ENCODE assay signal across 25 cellular contexts in genomic region chr9:27188426-27188825, GRCh38.
"Had no signal": no experiment of that assay in that cellular context is flagged by ENCODE, and none has a peak within 500 bp of the region (broad histone marks: within the 10 kb centered on the region; RNA-seq: fewer than 3 reads in every experiment).

No MANE protein-coding gene starts in this region.

- H3K27ac ChIP-seq: colonic mucosa, esophagus muscularis mucosa, foreskin keratinocyte, gastroesophageal sphincter, heart left ventricle, hepatocyte, left lung, lower lobe of right lung had no signal

- H3K27ac Mint-ChIP-seq: dendritic cell treated with granulocyte-macrophage colony-stimulating factor and Interleukin-4, amounts not matched to agents 40 ng/mL and 50 ng/mL, for 4 days; effector memory CD8-positive, alpha-beta T cell; endodermal cell; immature natural killer cell had no signal

- H3K4me1 ChIP-seq: colonic mucosa had no signal

- H3K79me2 ChIP-seq: hepatocyte had no signal

- FAIRE-seq: endometrium, endothelial cell of umbilical vein, frontal cortex, kidney had no signal

- H3K4me2 ChIP-seq: hepatocyte had no signal

- H3K4me1 Mint-ChIP-seq: endodermal cell, immature natural killer cell had no signal

- H3K4me3 ChIP-seq: colonic mucosa, esophagus muscularis mucosa, gastroesophageal sphincter, heart left ventricle, hepatocyte, left lung, lower lobe of right lung had no signal

- H3K36me3 Mint-ChIP-seq: immature natural killer cell had no signal

- H3K4me3 Mint-ChIP-seq: dendritic cell treated with granulocyte-macrophage colony-stimulating factor and Interleukin-4, amounts not matched to agents 40 ng/mL and 50 ng/mL, for 4 days; effector memory CD8-positive, alpha-beta T cell; endodermal cell; immature natural killer cell had no signal

- DNase-seq: cerebellar nuclear complex; colonic mucosa; cortex of kidney; effector CD8-positive, alpha-beta T cell; effector memory CD8-positive, alpha-beta T cell; endodermal cell; foreskin keratinocyte; heart left ventricle; hypothalamus; immature natural killer cell; islet precursor cell; kidney; kidney glomerular epithelial cell; left lung; left ventricle myocardium superior; lower lobe of right lung; mesenchymal stem cell; midbrain had no signal

- H3K9me3 ChIP-seq: colonic mucosa, esophagus muscularis mucosa, gastroesophageal sphincter, heart left ventricle, left lung, lower lobe of right lung had no signal

- H3K9me3 Mint-ChIP-seq: dendritic cell treated with granulocyte-macrophage colony-stimulating factor and Interleukin-4, amounts not matched to agents 40 ng/mL and 50 ng/mL, for 4 days; endodermal cell had no signal

- ATAC-seq: effector memory CD8-positive, alpha-beta T cell; foreskin keratinocyte; gastroesophageal sphincter; heart left ventricle; left lung; left ventricle myocardium superior; lower lobe of right lung had no signal

- H3K27me3 Mint-ChIP-seq: dendritic cell treated with granulocyte-macrophage colony-stimulating factor and Interleukin-4, amounts not matched to agents 40 ng/mL and 50 ng/mL, for 4 days; effector memory CD8-positive, alpha-beta T cell had no signal

- H3K36me3 ChIP-seq: colonic mucosa, gastroesophageal sphincter, left lung, lower lobe of right lung had no signal

- H3K27me3 ChIP-seq: colonic mucosa, esophagus muscularis mucosa, foreskin keratinocyte, gastroesophageal sphincter, heart left ventricle, hepatocyte, left lung had no signal
